Comparison of ENCODE assay signal across 1 cellular context in the genomic region with DNA sequence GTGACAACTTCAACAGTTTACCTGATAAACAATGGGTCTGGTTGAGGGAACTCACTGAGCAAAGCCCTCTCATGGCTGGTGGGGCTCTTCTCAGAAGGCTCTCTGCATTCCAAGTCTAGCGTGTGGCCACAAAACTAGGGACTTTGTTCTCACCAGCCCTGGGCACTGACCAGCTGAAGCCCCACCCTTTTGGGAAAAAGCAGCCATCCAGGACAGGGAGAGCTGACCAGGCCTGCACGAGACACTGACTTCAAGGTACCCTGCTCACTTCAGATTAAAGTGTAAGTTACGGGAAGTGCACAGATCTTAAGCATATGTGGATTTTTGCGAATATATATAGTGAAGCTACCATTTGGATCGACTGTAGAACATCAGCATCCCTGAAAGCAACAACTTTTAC.
TF ChIP-seq lines count a peak whose summit lies in the region.

No MANE protein-coding gene starts in this region.

TF ChIP-seq in WTC11, 78 proteins besides CTCF, POLR2A, EP300 and RAD21 (continued from another document):
- TF ChIP-seq, protein P1, sequence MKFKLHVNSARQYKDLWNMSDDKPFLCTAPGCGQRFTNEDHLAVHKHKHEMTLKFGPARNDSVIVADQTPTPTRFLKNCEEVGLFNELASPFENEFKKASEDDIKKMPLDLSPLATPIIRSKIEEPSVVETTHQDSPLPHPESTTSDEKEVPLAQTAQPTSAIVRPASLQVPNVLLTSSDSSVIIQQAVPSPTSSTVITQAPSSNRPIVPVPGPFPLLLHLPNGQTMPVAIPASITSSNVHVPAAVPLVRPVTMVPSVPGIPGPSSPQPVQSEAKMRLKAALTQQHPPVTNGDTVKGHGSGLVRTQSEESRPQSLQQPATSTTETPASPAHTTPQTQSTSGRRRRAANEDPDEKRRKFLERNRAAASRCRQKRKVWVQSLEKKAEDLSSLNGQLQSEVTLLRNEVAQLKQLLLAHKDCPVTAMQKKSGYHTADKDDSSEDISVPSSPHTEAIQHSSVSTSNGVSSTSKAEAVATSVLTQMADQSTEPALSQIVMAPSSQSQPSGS (CRISPR knock-in tag; IDR thresholded peaks at IDR 0.05; ENCODE audit: borderline replicate concordance, low read depth) = no peak
- TF ChIP-seq FOXP1 (CRISPR knock-in tag; IDR thresholded peaks at IDR 0.05; ENCODE audit: borderline replicate concordance) (no peak), ZNF263 (CRISPR knock-in tag; IDR thresholded peaks at IDR 0.05; ENCODE audit: low read depth) (no peak), ZNF219 (CRISPR knock-in tag; IDR thresholded peaks at IDR 0.05; ENCODE audit: borderline replicate concordance) (no peak), ZNF121 (CRISPR knock-in tag; IDR thresholded peaks at IDR 0.05) (no peak), SOX15 (CRISPR knock-in tag; IDR thresholded peaks at IDR 0.05) (no peak), ZBTB21 (CRISPR knock-in tag; IDR thresholded peaks at IDR 0.05; ENCODE audit: borderline replicate concordance) (no peak), ZNF317 (CRISPR knock-in tag; IDR thresholded peaks at IDR 0.05; ENCODE audit: borderline replicate concordance, low read depth) (no peak), ETV6 (CRISPR knock-in tag; IDR thresholded peaks at IDR 0.05) (no peak)
- TF ChIP-seq, protein P2, sequence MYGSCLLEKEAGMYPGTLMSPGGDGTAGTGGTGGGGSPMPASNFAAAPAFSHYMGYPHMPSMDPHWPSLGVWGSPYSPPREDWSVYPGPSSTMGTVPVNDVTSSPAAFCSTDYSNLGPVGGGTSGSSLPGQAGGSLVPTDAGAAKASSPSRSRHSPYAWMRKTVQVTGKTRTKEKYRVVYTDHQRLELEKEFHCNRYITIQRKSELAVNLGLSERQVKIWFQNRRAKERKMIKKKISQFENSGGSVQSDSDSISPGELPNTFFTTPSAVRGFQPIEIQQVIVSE (CRISPR knock-in tag; IDR thresholded peaks at IDR 0.05; ENCODE audit: borderline replicate concordance) = no peak
- TF ChIP-seq, protein P3, sequence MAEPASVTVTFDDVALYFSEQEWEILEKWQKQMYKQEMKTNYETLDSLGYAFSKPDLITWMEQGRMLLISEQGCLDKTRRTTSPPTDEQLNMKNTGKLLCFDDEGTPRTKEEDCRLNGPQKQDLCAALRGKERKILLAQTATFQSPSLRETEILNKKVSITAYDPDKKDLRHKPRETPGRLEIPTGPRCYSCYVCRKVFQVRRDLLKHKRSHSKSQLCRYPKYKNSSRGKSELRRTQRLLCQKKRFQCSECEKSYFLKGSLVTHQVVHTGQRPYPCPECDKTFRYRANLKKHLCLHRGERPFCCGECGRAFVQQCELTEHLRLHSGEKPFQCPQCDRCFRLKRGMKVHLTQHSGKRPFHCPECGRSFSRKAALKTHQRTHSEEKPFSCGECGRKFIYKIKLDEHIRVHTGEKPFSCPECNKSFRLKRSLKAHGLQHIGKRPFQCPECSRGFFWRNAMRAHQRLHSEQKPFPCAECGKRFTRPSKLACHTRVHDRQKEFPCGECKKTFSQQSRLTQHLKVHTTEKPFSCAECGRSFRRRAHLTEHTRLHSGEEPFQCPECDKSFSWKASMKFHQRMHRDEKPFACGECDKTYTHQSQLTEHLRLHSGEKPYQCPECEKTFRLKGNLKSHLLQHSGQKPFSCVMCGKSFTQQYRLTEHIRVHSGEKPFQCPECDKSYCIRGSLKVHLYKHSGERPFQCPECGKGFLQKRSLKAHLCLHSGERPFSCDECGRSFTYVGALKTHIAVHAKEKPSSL (CRISPR knock-in tag; conservative IDR thresholded peaks at IDR 0.05) = no peak
- TF ChIP-seq, protein P4, sequence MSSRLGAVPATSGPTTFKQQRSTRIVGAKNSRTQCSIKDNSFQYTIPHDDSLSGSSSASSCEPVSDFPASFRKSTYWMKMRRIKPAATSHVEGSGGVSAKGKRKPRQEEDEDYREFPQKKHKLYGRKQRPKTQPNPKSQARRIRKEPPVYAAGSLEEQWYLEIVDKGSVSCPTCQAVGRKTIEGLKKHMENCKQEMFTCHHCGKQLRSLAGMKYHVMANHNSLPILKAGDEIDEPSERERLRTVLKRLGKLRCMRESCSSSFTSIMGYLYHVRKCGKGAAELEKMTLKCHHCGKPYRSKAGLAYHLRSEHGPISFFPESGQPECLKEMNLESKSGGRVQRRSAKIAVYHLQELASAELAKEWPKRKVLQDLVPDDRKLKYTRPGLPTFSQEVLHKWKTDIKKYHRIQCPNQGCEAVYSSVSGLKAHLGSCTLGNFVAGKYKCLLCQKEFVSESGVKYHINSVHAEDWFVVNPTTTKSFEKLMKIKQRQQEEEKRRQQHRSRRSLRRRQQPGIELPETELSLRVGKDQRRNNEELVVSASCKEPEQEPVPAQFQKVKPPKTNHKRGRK (CRISPR knock-in tag; IDR thresholded peaks at IDR 0.05; ENCODE audit: borderline replicate concordance) = no peak
TF ChIP-seq in WTC11: peak in this region for 0.
